Comparison of ENCODE assay signal across 8 cellular contexts in the genomic region with DNA sequence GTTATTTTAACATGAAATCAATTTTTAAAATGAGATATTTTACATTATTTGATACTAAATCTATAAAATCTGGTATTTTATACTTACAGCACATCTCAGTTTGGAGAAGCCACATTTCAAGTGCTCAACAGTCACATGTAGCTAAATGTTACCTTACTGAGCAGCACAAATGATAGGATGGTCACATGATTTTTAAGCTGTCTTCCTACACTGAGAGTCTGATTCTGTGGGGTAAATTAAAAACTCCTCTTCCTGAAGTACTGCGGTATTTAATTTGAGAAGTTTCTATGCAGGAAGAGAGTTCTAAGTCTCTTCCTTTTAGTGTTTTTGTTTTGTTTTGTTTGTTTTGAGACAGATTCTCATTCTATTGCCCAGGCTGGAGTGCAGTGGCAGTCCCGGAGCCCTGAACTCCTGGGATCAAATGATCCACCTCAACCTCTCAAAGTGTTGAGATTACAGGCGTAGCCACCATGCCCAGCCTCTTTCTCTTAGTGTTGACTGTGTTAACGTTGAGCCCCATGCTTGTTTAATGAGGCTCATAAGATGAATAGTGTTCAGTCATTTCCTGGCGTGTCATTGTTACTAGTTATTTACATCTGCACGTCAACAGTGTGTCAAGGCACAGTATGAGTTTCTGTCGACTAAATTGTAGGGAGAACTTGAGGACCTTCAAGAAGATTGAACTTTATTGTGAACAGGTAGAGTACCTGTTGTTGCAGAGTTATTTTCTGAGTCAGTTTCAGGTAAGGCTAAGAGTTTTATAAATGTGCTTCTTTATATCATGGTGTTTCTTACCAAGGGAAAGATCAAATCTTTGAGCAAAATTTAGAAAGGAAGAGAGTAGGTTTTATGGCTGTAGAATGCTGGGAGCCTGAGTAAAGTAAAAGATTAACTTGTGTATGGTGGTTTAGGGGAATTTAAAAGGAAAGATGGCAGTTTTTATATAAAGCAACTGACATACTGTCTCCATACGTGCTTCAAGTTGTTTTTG. TPM values are rescaled to one million over a fixed set of nuclear protein-coding genes. Genes with fewer than 3 reads are reported as not detected.
DNase-seq lines count a peak whose midpoint lies in the region; ATAC-seq and TF ChIP-seq lines count a peak whose summit lies in the region.

No MANE protein-coding gene starts in this region.

- peaks cover 0 to 4% (median 2%) of the 10 kb centered on the region in 3 donors for H3K36me3 Mint-ChIP-seq in naive thymus-derived CD8-positive, alpha-beta T cell

- WGBS in adrenal gland, 4 donors: 61 to 66% (median 63%) methylated on average over 8 of the region's 8 CpGs

- POLR2A ChIA-PET in naive thymus-derived CD8-positive, alpha-beta T cell (lab: Charles Lee): interaction anchor here (0.9 to 1.9 kb wide), 2 partner anchors 9 to 63 kb away, joined by 3 to 5 read pairs; no protein-coding TSS in a partner anchor

- no peak for TF ChIP-seq POLR2A in adrenal gland (IDR thresholded peaks at IDR 0.05)

- no peaks in the 10 kb centered on the region for H3K9me3 ChIP-seq in adrenal gland (replicated peaks in 1 of 3)

- peak overlapping the region in 3 of 5 donors; percentile 14 to 51 (median 18) for H3K27ac ChIP-seq in adrenal gland

- H3K27me3 Mint-ChIP-seq in naive thymus-derived CD8-positive, alpha-beta T cell: no peaks in the 10 kb centered on the region

- no peaks in the 10 kb centered on the region for H3K36me3 ChIP-seq in adrenal gland (replicated peaks in 1 of 2)

- H3K27ac Mint-ChIP-seq in naive thymus-derived CD8-positive, alpha-beta T cell: peak overlapping the region; percentile 93 to 99 (median 96)

- peak; percentile 18 to 59 for ATAC-seq in naive thymus-derived CD8-positive, alpha-beta T cell
- ATAC-seq in HG03342 (IDR thresholded peaks at IDR 0.05; ENCODE audit: unreplicated experiment): no peak
- no peak for ATAC-seq in HG02885 (IDR thresholded peaks at IDR 0.05; ENCODE audit: poor library complexity, unreplicated experiment)

- no peak for TF ChIP-seq CTCF in adrenal gland (IDR thresholded peaks at IDR 0.05)

- H3K9me3 Mint-ChIP-seq in naive thymus-derived CD8-positive, alpha-beta T cell: no peaks in the 10 kb centered on the region

- no peaks in the 10 kb centered on the region for H3K27me3 ChIP-seq in adrenal gland

- H3K4me1 Mint-ChIP-seq in naive thymus-derived CD8-positive, alpha-beta T cell: peaks cover 18 to 82% (median 59%) of the 10 kb centered on the region in 4 donors

- H3K4me3 ChIP-seq in adrenal gland: peak overlapping the region in 1 of 4 donors; percentile 1

- DNase-seq in EH (ENCODE audit: low read depth) (peak; percentile 69), NCI-H345 treated with DMSO at 0.1 percent for 48 hours (lab: John Stamatoyannopoulos, UW; ENCODE audit: unreplicated experiment) (peak; percentile 45), adrenal gland (no peak), NCI-H526 (lab: John Stamatoyannopoulos, UW) (no peak), NCI-H1048 (lab: John Stamatoyannopoulos, UW) (no peak)
- DNase-seq in naive thymus-derived CD8-positive, alpha-beta T cell: peak in 7 of 10 donors; percentile 24 to 73 (median 51)

- H3K4me1 ChIP-seq in adrenal gland (replicated peaks in 1 of 2): peaks cover 50 to 68% of the 10 kb centered on the region in 2 donors

- intact Hi-C loops in adrenal gland (cut with DNase I): no loop called here

- H3K4me3 Mint-ChIP-seq in naive thymus-derived CD8-positive, alpha-beta T cell: peak overlapping the region; percentile 78 to 90 (median 83)

RNA-seq across cellular contexts. Expression of a gene that starts 3.3 kb away (rescaled TPM):
- 10 to 100 TPM; 33.3 to 85.6 (median 60.1) TPM for total RNA-seq in adrenal gland
- 10 to 100 TPM; 11.4 to 27.3 (median 13.9) TPM for polyA plus RNA-seq in adrenal gland
- 10 to 100 TPM; 79.8 to 88.6 TPM for total RNA-seq in naive thymus-derived CD8-positive, alpha-beta T cell
- polyA plus RNA-seq in naive thymus-derived CD8-positive, alpha-beta T cell: 10 to 100 TPM; 32.0 to 48.3 (median 37.6) TPM

RNA-seq across cellular contexts. Expression of a gene that starts 3.5 kb away (rescaled TPM):
- total RNA-seq in adrenal gland: 10 to 100 TPM; 15.1 to 32.5 (median 27.1) TPM
- polyA plus RNA-seq in adrenal gland: 10 to 100 TPM in 1 of 3 donors, 1 to 10 TPM in 2; 6.0 to 44.8 (median 7.2) TPM
- total RNA-seq in naive thymus-derived CD8-positive, alpha-beta T cell: 10 to 100 TPM; 12.0 to 12.2 TPM
- 10 to 100 TPM; 17.8 to 20.8 (median 19.3) TPM for polyA plus RNA-seq in naive thymus-derived CD8-positive, alpha-beta T cell

Comparison
In these comparisons a context has a peak if more than half of its experiments do, and no peak if none do; other contexts are left out.
1. DNase-seq: peak in EH (single experiment), NCI-H345 treated with DMSO at 0.1 percent for 48 hours (single experiment) and naive thymus-derived CD8-positive, alpha-beta T cell (7 of 10); none in adrenal gland (0 of 7), NCI-H526 (0 of 2) and NCI-H1048 (single experiment).
2. ATAC-seq: peak in naive thymus-derived CD8-positive, alpha-beta T cell (2 of 2); none in HG03342 (single experiment) and HG02885 (single experiment).